ENCODE assay signal across 1 cellular context in the genomic region with DNA sequence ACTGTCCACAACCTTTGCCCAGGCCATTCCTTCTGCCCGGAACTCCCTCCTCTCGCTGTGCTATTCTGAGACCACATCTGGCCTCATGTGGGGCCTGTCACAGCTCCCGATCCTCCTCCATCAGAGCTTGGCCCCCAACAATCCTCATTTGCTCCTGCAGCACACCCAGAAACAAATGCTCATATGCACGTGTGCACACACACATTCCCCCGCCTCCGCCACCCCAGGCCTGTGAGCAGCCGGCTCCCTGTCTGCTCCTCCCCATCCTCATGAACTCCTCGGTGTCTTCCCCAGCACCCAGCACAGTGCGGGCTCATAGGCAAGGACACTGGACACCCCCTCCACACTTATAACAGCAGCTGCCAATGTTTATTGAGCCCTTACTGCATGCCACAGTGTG.
TF ChIP-seq lines count a peak whose summit lies in the region.

No MANE protein-coding gene starts in this region.

TF ChIP-seq in HepG2, 621 proteins besides CTCF, POLR2A, EP300 and RAD21 (continued from another document):
- TF ChIP-seq ZNF609 (CRISPR knock-in tag; IDR thresholded peaks at IDR 0.05; ENCODE audit: borderline replicate concordance) (no peak), HOXA3 (CRISPR knock-in tag; IDR thresholded peaks at IDR 0.05) (peak; percentile 16; the same call in 1 of the 2 replicates), ZNF652 (CRISPR knock-in tag; IDR thresholded peaks at IDR 0.05; ENCODE audit: borderline replicate concordance, low read depth) (no peak), CBX1 (IDR thresholded peaks at IDR 0.05; ENCODE audit: low read depth) (no peak)
